In the genomic region with DNA sequence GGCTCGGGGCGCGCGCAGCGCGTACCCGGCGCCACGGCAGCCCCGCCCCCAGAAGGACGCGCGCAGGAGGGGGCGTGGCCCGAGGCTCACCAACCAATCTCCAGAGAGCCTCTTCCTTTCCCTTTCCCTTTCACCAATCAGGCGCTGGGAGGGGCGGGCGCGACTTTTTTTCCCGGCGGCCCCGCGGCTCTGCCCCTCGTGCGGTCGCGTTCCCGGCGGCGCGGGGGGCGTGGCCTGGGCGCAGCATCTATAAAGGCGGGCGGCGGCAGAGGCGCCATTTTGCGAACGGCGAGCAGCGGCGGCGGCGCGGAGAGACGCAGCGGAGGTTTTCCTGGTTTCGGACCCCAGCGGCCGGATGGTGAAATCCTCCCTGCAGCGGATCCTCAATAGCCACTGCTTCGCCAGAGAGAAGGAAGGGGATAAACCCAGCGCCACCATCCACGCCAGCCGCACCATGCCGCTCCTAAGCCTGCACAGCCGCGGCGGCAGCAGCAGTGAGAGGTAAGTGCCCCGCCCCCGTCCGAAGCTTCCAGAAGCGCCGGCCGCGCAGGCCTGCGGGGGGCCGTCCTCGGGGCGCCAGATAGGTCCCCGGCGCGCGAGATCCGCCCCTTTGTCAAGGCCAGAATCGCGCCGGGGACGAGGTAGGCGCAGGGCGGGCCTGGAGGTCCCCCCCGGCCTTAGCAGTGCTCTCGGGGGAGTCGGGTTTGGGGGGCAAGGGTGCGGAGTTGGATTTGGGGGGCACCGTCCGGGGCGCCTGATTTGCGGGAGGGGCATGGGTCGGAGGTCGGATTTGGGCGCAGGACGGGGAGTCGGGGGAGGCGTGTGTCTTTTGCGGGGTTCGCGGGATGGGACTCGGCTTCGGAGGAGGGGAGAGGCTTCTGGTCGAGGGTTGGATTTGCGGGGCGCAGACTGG, we compare ENCODE assay signal across 8 cellular contexts. TPM values are rescaled to one million over a fixed set of nuclear protein-coding genes. Genes with fewer than 3 reads are reported as not detected.
DNase-seq lines count a peak whose midpoint lies in the region; ATAC-seq and TF ChIP-seq lines count a peak whose summit lies in the region.

No MANE protein-coding gene starts in this region.

- H3K9me3 ChIP-seq in KOPT-K1 (ENCODE audit: insufficient read depth, low read length, poor library complexity, severe bottlenecking) (no peaks in the 10 kb centered on the region), Peyer's patch (no peaks in the 10 kb centered on the region)
- H3K9me3 ChIP-seq in naive thymus-derived CD4-positive, alpha-beta T cell (ENCODE audit: control insufficient read depth in 2 of 3, low read length in 3 of 3) = no peaks in the 10 kb centered on the region

- CTCF ChIA-PET in naive thymus-derived CD4-positive, alpha-beta T cell (lab: Charles Lee) = interaction anchor here (0.5 to 1.2 kb wide), 2 partner anchors 12 to 556 kb away, joined by 3 read pairs; no protein-coding TSS in a partner anchor

- peak; percentile 29 for ATAC-seq in GM21619 (IDR thresholded peaks at IDR 0.05; ENCODE audit: unreplicated experiment)
- peak; percentile 90 for ATAC-seq in naive thymus-derived CD4-positive, alpha-beta T cell
- peak; percentile 78 for ATAC-seq in stimulated activated memory B cell treated with anti-CD40 and anti-IgM and Interleukin-4, amounts not matched to agents 10 μg/mL and 1 μg/mL and 100 μg/mL, for 72 hours

- POLR2A ChIA-PET in naive thymus-derived CD4-positive, alpha-beta T cell (lab: Charles Lee) = interaction anchor here (0.6 to 7.2 kb wide), 22 partner anchors 8 to 1420 kb away, joined by 3 to 135 read pairs (median 5); a partner anchor contains a TSS

- H3K36me3 ChIP-seq in KOPT-K1 (ENCODE audit: insufficient read depth, low read length) (peaks cover 31% of the 10 kb centered on the region), Peyer's patch (peaks cover 0 to 19% (median 0%) of the 10 kb centered on the region in 3 donors)
- H3K36me3 ChIP-seq in naive thymus-derived CD4-positive, alpha-beta T cell (ENCODE audit: control insufficient read depth in 2 of 3, insufficient read depth in 3 of 3, low read length in 3 of 3) = peaks cover 0 to 34% (median 12%) of the 10 kb centered on the region in 3 experiments

- peaks cover 24% of the 10 kb centered on the region for H3K4me1 Mint-ChIP-seq in activated T-helper 1 cell treated with anti-CD3 and anti-CD28 coated beads, Interleukin-12 subunit alpha, Interleukin-12 subunit beta, Interleukin-2, Interleukin-4 antibody, amounts not matched to agents 30 ng/mL and 10 ng/mL and 1 ng/mL, durations not matched to agents 14 hours and 24 hours and 36 hours (ENCODE audit: low read depth)
- peaks cover 29 to 53% (median 35%) of the 10 kb centered on the region in 7 donors for H3K4me1 Mint-ChIP-seq in naive thymus-derived CD4-positive, alpha-beta T cell
- H3K4me1 Mint-ChIP-seq in stimulated activated memory B cell treated with anti-CD40 and anti-IgM and Interleukin-4, amounts not matched to agents 10 μg/mL and 1 μg/mL and 100 μg/mL, for 72 hours = peaks cover 55% of the 10 kb centered on the region

- peak overlapping the region; percentile 87 for H3K27ac ChIP-seq in KOPT-K1 (ENCODE audit: low read depth, low read length, poor library complexity, severe bottlenecking)
- peak overlapping the region; percentile 98 to 99 (median 98) for H3K27ac ChIP-seq in Peyer's patch
- peak overlapping the region; percentile 87 for H3K27ac ChIP-seq in naive thymus-derived CD4-positive, alpha-beta T cell (ENCODE audit: low read depth, low read length)

- peak overlapping the region; percentile 87 to 98 (median 92) for H3K4me3 ChIP-seq in Peyer's patch
- H3K4me3 ChIP-seq in naive thymus-derived CD4-positive, alpha-beta T cell (ENCODE audit: low read length) = peak overlapping the region; percentile 96

- H3K27ac Mint-ChIP-seq in activated T-helper 1 cell treated with anti-CD3 and anti-CD28 coated beads, Interleukin-12 subunit alpha, Interleukin-12 subunit beta, Interleukin-2, Interleukin-4 antibody, amounts not matched to agents 30 ng/mL and 10 ng/mL and 1 ng/mL, durations not matched to agents 14 hours and 24 hours and 36 hours = peak overlapping the region; percentile 88
- H3K27ac Mint-ChIP-seq in naive thymus-derived CD4-positive, alpha-beta T cell = peak overlapping the region; percentile 72 to 94 (median 89)
- H3K27ac Mint-ChIP-seq in stimulated activated memory B cell treated with anti-CD40 and anti-IgM and Interleukin-4, amounts not matched to agents 10 μg/mL and 1 μg/mL and 100 μg/mL, for 72 hours = peak overlapping the region; percentile 97

- DNase-seq in DMS53 (lab: John Stamatoyannopoulos, UW) (peak; percentile 95), Peyer's patch (peak; percentile 97 to 99 (median 99)), fibroblast of gingiva (ENCODE audit: low read depth) (peak; percentile 96)
- DNase-seq in activated T-helper 1 cell treated with anti-CD3 and anti-CD28 coated beads, Interleukin-12 subunit alpha, Interleukin-12 subunit beta, Interleukin-2, Interleukin-4 antibody, amounts not matched to agents 30 ng/mL and 10 ng/mL and 1 ng/mL, durations not matched to agents 14 hours and 24 hours and 36 hours (ENCODE audit: low spot score) = peak; percentile 99
- peak; percentile 98 to 100 (median 99) for DNase-seq in naive thymus-derived CD4-positive, alpha-beta T cell

- H3K4me1 ChIP-seq in Peyer's patch = peaks cover 11 to 44% (median 30%) of the 10 kb centered on the region in 4 donors
- peaks cover 32 to 35% of the 10 kb centered on the region in 2 donors for H3K4me1 ChIP-seq in naive thymus-derived CD4-positive, alpha-beta T cell (ENCODE audit: control insufficient read depth in 2 of 2, insufficient read depth in 2 of 2, low read length in 2 of 2)

- peaks cover 5% of the 10 kb centered on the region for H3K27me3 Mint-ChIP-seq in activated T-helper 1 cell treated with anti-CD3 and anti-CD28 coated beads, Interleukin-12 subunit alpha, Interleukin-12 subunit beta, Interleukin-2, Interleukin-4 antibody, amounts not matched to agents 30 ng/mL and 10 ng/mL and 1 ng/mL, durations not matched to agents 14 hours and 24 hours and 36 hours (ENCODE audit: insufficient read depth)
- no peaks in the 10 kb centered on the region for H3K27me3 Mint-ChIP-seq in naive thymus-derived CD4-positive, alpha-beta T cell
- no peaks in the 10 kb centered on the region for H3K27me3 Mint-ChIP-seq in stimulated activated memory B cell treated with anti-CD40 and anti-IgM and Interleukin-4, amounts not matched to agents 10 μg/mL and 1 μg/mL and 100 μg/mL, for 72 hours

- TF ChIP-seq CTCF in Peyer's patch (IDR thresholded peaks at IDR 0.05) = peak in 4 of 6 experiments; percentile 38 to 65 (median 56)

- TF ChIP-seq POLR2A in Peyer's patch (IDR thresholded peaks at IDR 0.05) = peak; percentile 100

- intact Hi-C loops in activated T-helper 1 cell treated with anti-CD3 and anti-CD28 coated beads, Interleukin-12 subunit alpha, Interleukin-12 subunit beta, Interleukin-2, Interleukin-4 antibody, amounts not matched to agents 30 ng/mL and 10 ng/mL and 1 ng/mL, durations not matched to agents 14 hours and 24 hours and 36 hours (cut with micrococcal nuclease) = loop anchor here (1.0 to 10.0 kb wide), 6 partner anchors 11 to 345 kb away; a partner anchor contains a TSS
- intact Hi-C loops in naive thymus-derived CD4-positive, alpha-beta T cell (cut with micrococcal nuclease) = loop anchor here (1.0 to 10.0 kb wide), 8 partner anchors 11 to 345 kb away; a partner anchor contains a TSS

- H3K36me3 Mint-ChIP-seq in activated T-helper 1 cell treated with anti-CD3 and anti-CD28 coated beads, Interleukin-12 subunit alpha, Interleukin-12 subunit beta, Interleukin-2, Interleukin-4 antibody, amounts not matched to agents 30 ng/mL and 10 ng/mL and 1 ng/mL, durations not matched to agents 14 hours and 24 hours and 36 hours (ENCODE audit: low read depth) = peaks cover 22% of the 10 kb centered on the region
- peaks cover 0 to 21% (median 5%) of the 10 kb centered on the region in 5 donors for H3K36me3 Mint-ChIP-seq in naive thymus-derived CD4-positive, alpha-beta T cell
- H3K36me3 Mint-ChIP-seq in stimulated activated memory B cell treated with anti-CD40 and anti-IgM and Interleukin-4, amounts not matched to agents 10 μg/mL and 1 μg/mL and 100 μg/mL, for 72 hours = peaks cover 48% of the 10 kb centered on the region

- H3K9me3 Mint-ChIP-seq in activated T-helper 1 cell treated with anti-CD3 and anti-CD28 coated beads, Interleukin-12 subunit alpha, Interleukin-12 subunit beta, Interleukin-2, Interleukin-4 antibody, amounts not matched to agents 30 ng/mL and 10 ng/mL and 1 ng/mL, durations not matched to agents 14 hours and 24 hours and 36 hours = no peaks in the 10 kb centered on the region
- H3K9me3 Mint-ChIP-seq in naive thymus-derived CD4-positive, alpha-beta T cell = peaks cover 0 to 3% (median 0%) of the 10 kb centered on the region in 11 donors
- no peaks in the 10 kb centered on the region for H3K9me3 Mint-ChIP-seq in stimulated activated memory B cell treated with anti-CD40 and anti-IgM and Interleukin-4, amounts not matched to agents 10 μg/mL and 1 μg/mL and 100 μg/mL, for 72 hours

- H3K27me3 ChIP-seq in Peyer's patch = no peaks in the 10 kb centered on the region
- no peaks in the 10 kb centered on the region for H3K27me3 ChIP-seq in naive thymus-derived CD4-positive, alpha-beta T cell (ENCODE audit: control insufficient read depth in 2 of 2, insufficient read depth in 2 of 2, low read length in 2 of 2)

- H3K4me3 Mint-ChIP-seq in activated T-helper 1 cell treated with anti-CD3 and anti-CD28 coated beads, Interleukin-12 subunit alpha, Interleukin-12 subunit beta, Interleukin-2, Interleukin-4 antibody, amounts not matched to agents 30 ng/mL and 10 ng/mL and 1 ng/mL, durations not matched to agents 14 hours and 24 hours and 36 hours = peak overlapping the region; percentile 91
- peak overlapping the region; percentile 86 to 96 (median 90) for H3K4me3 Mint-ChIP-seq in naive thymus-derived CD4-positive, alpha-beta T cell
- H3K4me3 Mint-ChIP-seq in stimulated activated memory B cell treated with anti-CD40 and anti-IgM and Interleukin-4, amounts not matched to agents 10 μg/mL and 1 μg/mL and 100 μg/mL, for 72 hours = peak overlapping the region; percentile 94

RNA-seq across cellular contexts. Expression of a gene that starts 12.5 kb away (rescaled TPM):
- total RNA-seq in Peyer's patch = 1 to 10 TPM; 1.2 to 5.8 (median 2.6) TPM
- 0.07 and 0.16 TPM in 2 replicates for total RNA-seq in activated T-helper 1 cell treated with anti-CD3 and anti-CD28 coated beads, Interleukin-12 subunit alpha, Interleukin-12 subunit beta, Interleukin-2, Interleukin-4 antibody, amounts not matched to agents 30 ng/mL and 10 ng/mL and 1 ng/mL, durations not matched to agents 14 hours and 24 hours and 36 hours
- 1 to 10 TPM in 1 of 5 experiments, under 1 TPM in 3, not detected in 1; 0.14 to 3.9 (median 0.45) TPM for total RNA-seq in naive thymus-derived CD4-positive, alpha-beta T cell
- polyA plus RNA-seq in naive thymus-derived CD4-positive, alpha-beta T cell = under 1 TPM; 0.14 to 0.44 TPM

RNA-seq across cellular contexts. Expression of a gene that starts 13.3 kb away (rescaled TPM):
- not detected for total RNA-seq in Peyer's patch
- total RNA-seq in activated T-helper 1 cell treated with anti-CD3 and anti-CD28 coated beads, Interleukin-12 subunit alpha, Interleukin-12 subunit beta, Interleukin-2, Interleukin-4 antibody, amounts not matched to agents 30 ng/mL and 10 ng/mL and 1 ng/mL, durations not matched to agents 14 hours and 24 hours and 36 hours = 0.34 TPM in 1 of 2 replicates, not detected in the other
- total RNA-seq in naive thymus-derived CD4-positive, alpha-beta T cell = under 1 TPM in 3 of 5 experiments, not detected in 2; 0.24 to 0.41 (median 0.27) TPM
- under 1 TPM in 1 of 2 donors, not detected in 1; 0.54 TPM for polyA plus RNA-seq in naive thymus-derived CD4-positive, alpha-beta T cell

RNA-seq across cellular contexts. Expression of a gene that starts 20.4 kb away (rescaled TPM):
- 1 to 10 TPM in 2 of 4 donors, under 1 TPM in 1, not detected in 1; 0.95 to 4.7 (median 1.6) TPM for total RNA-seq in Peyer's patch
- total RNA-seq in activated T-helper 1 cell treated with anti-CD3 and anti-CD28 coated beads, Interleukin-12 subunit alpha, Interleukin-12 subunit beta, Interleukin-2, Interleukin-4 antibody, amounts not matched to agents 30 ng/mL and 10 ng/mL and 1 ng/mL, durations not matched to agents 14 hours and 24 hours and 36 hours = 2.2 and 4.5 TPM in 2 replicates
- total RNA-seq in naive thymus-derived CD4-positive, alpha-beta T cell = 10 to 100 TPM in 2 of 5 experiments, 1 to 10 TPM in 2, under 1 TPM in 1; 0.37 to 12.9 (median 4.6) TPM
- not detected for polyA plus RNA-seq in naive thymus-derived CD4-positive, alpha-beta T cell

RNA-seq across cellular contexts. Expression of a gene that starts 32.9 kb away (rescaled TPM):
- 100 to 1,000 TPM in 1 of 4 donors, 10 to 100 TPM in 3; 38.7 to 133 (median 72.3) TPM for total RNA-seq in Peyer's patch
- 153 and 169 TPM in 2 replicates for total RNA-seq in activated T-helper 1 cell treated with anti-CD3 and anti-CD28 coated beads, Interleukin-12 subunit alpha, Interleukin-12 subunit beta, Interleukin-2, Interleukin-4 antibody, amounts not matched to agents 30 ng/mL and 10 ng/mL and 1 ng/mL, durations not matched to agents 14 hours and 24 hours and 36 hours
- 100 to 1,000 TPM; 131 to 150 (median 133) TPM for total RNA-seq in naive thymus-derived CD4-positive, alpha-beta T cell
- polyA plus RNA-seq in naive thymus-derived CD4-positive, alpha-beta T cell = 10 to 100 TPM; 22.3 to 34.5 TPM

RNA-seq across cellular contexts. Expression of a gene that starts 33.4 kb away (rescaled TPM):
- 100 to 1,000 TPM; 156 to 298 (median 227) TPM for total RNA-seq in Peyer's patch
- 67.5 and 68.2 TPM in 2 replicates for total RNA-seq in activated T-helper 1 cell treated with anti-CD3 and anti-CD28 coated beads, Interleukin-12 subunit alpha, Interleukin-12 subunit beta, Interleukin-2, Interleukin-4 antibody, amounts not matched to agents 30 ng/mL and 10 ng/mL and 1 ng/mL, durations not matched to agents 14 hours and 24 hours and 36 hours
- total RNA-seq in naive thymus-derived CD4-positive, alpha-beta T cell = 10 to 100 TPM; 32.9 to 65.0 (median 50.2) TPM
- 100 to 1,000 TPM in 1 of 2 donors, 10 to 100 TPM in 1; 79.5 to 123 TPM for polyA plus RNA-seq in naive thymus-derived CD4-positive, alpha-beta T cell

Comparison
In these comparisons a context has a peak if more than half of its experiments do, and no peak if none do; other contexts are left out.
1. Peak in every context shown above with its lines: DNase-seq, ATAC-seq, H3K4me3 ChIP-seq and H3K27ac ChIP-seq.
2. ATAC-seq: peak in every context shown above with its lines; median percentile 90 in naive thymus-derived CD4-positive, alpha-beta T cell; 78 in stimulated activated memory B cell treated with anti-CD40 and anti-IgM and Interleukin-4, amounts not matched to agents 10 μg/mL and 1 μg/mL and 100 μg/mL, for 72 hours; 29 in GM21619.